In genomic region chr1:121459235-121459634, GRCh38 we compare ENCODE assay signal across 15 cellular contexts.
DNase-seq lines count a peak whose midpoint lies in the region; TF ChIP-seq lines count a peak whose summit lies in the region.
"Had no signal": no experiment of that assay in that cellular context is flagged by ENCODE, and none has a peak within 500 bp of the region (broad histone marks: within the 10 kb centered on the region; RNA-seq: fewer than 3 reads in every experiment).

No MANE protein-coding gene starts in this region.

- H2AFZ ChIP-seq in OCI-LY7 (ENCODE audit: low read length): no peak overlapping the region
- H2AFZ ChIP-seq: GM23248 had no signal

- peak overlapping the region; percentile 98 for H3K4me2 ChIP-seq in OCI-LY7 (ENCODE audit: low read length)

- no peak overlapping the region for H3K27ac ChIP-seq in CD8-positive, alpha-beta memory T cell (ENCODE audit: low read depth, low read length)
- H3K27ac ChIP-seq in KOPT-K1 (ENCODE audit: low read depth, low read length, poor library complexity, severe bottlenecking): peak overlapping the region; percentile 70
- H3K27ac ChIP-seq in OCI-LY7 (ENCODE audit: low read depth, low read length, poor library complexity, severe bottlenecking): peak overlapping the region; percentile 96
- H3K27ac ChIP-seq: 22Rv1, GM23248, HL-60 had no signal

- H3K9me3 ChIP-seq in CD8-positive, alpha-beta memory T cell (ENCODE audit: low read length): no peaks in the 10 kb centered on the region
- no peaks in the 10 kb centered on the region for H3K9me3 ChIP-seq in KOPT-K1 (ENCODE audit: insufficient read depth, low read length, poor library complexity, severe bottlenecking)
- no peaks in the 10 kb centered on the region for H3K9me3 ChIP-seq in OCI-LY7 (ENCODE audit: low read length)

- CTCF ChIA-PET in CD8-positive, alpha-beta memory T cell (lab: Charles Lee): no interaction called here
- CTCF ChIA-PET in OCI-LY7 (lab: Charles Lee; ENCODE audit: unreplicated experiment): no interaction called here

- H3K9me3 Mint-ChIP-seq in activated CD4-positive, alpha-beta T cell treated with anti-CD3 and anti-CD28 coated beads, Interleukin-2, amount 10 ng/mL, durations not matched to agents 24 days and 14 days: peaks cover 7% of the 10 kb centered on the region
- no peaks in the 10 kb centered on the region for H3K9me3 Mint-ChIP-seq in CD8-positive, alpha-beta memory T cell
- H3K9me3 Mint-ChIP-seq in osteocyte (ENCODE audit: unreplicated experiment): no peaks in the 10 kb centered on the region

- H3K9me2 ChIP-seq in OCI-LY7 (ENCODE audit: insufficient read depth, low read length): no peaks in the 10 kb centered on the region

- intact Hi-C loops in activated CD4-positive, alpha-beta T cell treated with anti-CD3 and anti-CD28 coated beads, Interleukin-2, amount 10 ng/mL, durations not matched to agents 24 days and 14 days (cut with micrococcal nuclease): loop anchor here (2.0 kb wide), 1 partner anchor 58 kb away; no protein-coding TSS in a partner anchor
- intact Hi-C loops in OCI-LY7 (cut with micrococcal nuclease; ENCODE audit: unreplicated experiment): loop anchor here (5.0 kb wide), 1 partner anchor 58 kb away; no protein-coding TSS in a partner anchor

- no peaks in the 10 kb centered on the region for H3K4me1 ChIP-seq in CD8-positive, alpha-beta memory T cell (ENCODE audit: insufficient read depth, low read length)
- H3K4me1 ChIP-seq in OCI-LY7 (ENCODE audit: insufficient read depth, low read length, poor library complexity, severe bottlenecking): peaks cover 42% of the 10 kb centered on the region

- H3K79me2 ChIP-seq in OCI-LY7 (ENCODE audit: insufficient read depth, low read depth, low read length): no peaks in the 10 kb centered on the region

- no peak for TF ChIP-seq CTCF in OCI-LY7 (conservative IDR thresholded peaks at IDR 0.05; ENCODE audit: low read length)
- TF ChIP-seq CTCF in osteocyte (IDR thresholded peaks at IDR 0.05): no peak

- H3K4me1 Mint-ChIP-seq in activated CD4-positive, alpha-beta T cell treated with anti-CD3 and anti-CD28 coated beads, Interleukin-2, amount 10 ng/mL, durations not matched to agents 24 days and 14 days: peaks cover 15% of the 10 kb centered on the region
- peaks cover 7 to 18% (median 10%) of the 10 kb centered on the region in 3 donors for H3K4me1 Mint-ChIP-seq in CD8-positive, alpha-beta memory T cell
- H3K4me1 Mint-ChIP-seq in osteocyte (ENCODE audit: unreplicated experiment): no peaks in the 10 kb centered on the region

- POLR2A ChIA-PET in CD8-positive, alpha-beta memory T cell (lab: Charles Lee): interaction anchor here (0.6 kb wide), 1 partner anchor 57 kb away, joined by 8 read pairs; no protein-coding TSS in a partner anchor
- POLR2A ChIA-PET in OCI-LY7 (lab: Charles Lee): interaction anchor here (0.7 to 1.6 kb wide), 4 partner anchors 45 to 63 kb away, joined by 3 to 18 read pairs (median 6); no protein-coding TSS in a partner anchor

- no peaks in the 10 kb centered on the region for H4K20me1 ChIP-seq in OCI-LY7 (ENCODE audit: insufficient read depth, low read length)

- H3K4me3 Mint-ChIP-seq in activated CD4-positive, alpha-beta T cell treated with anti-CD3 and anti-CD28 coated beads, Interleukin-2, amount 10 ng/mL, durations not matched to agents 24 days and 14 days: peak overlapping the region; percentile 28
- H3K4me3 Mint-ChIP-seq in CD8-positive, alpha-beta memory T cell: peak overlapping the region in 4 of 7 donors; percentile 23 to 57 (median 48)
- no peak overlapping the region for H3K4me3 Mint-ChIP-seq in osteocyte (ENCODE audit: unreplicated experiment)

- H3K27ac Mint-ChIP-seq in activated CD4-positive, alpha-beta T cell treated with anti-CD3 and anti-CD28 coated beads, Interleukin-2, amount 10 ng/mL, durations not matched to agents 24 days and 14 days: no peak overlapping the region
- peak overlapping the region in 2 of 8 donors; percentile 61 to 77 for H3K27ac Mint-ChIP-seq in CD8-positive, alpha-beta memory T cell
- H3K27ac Mint-ChIP-seq in osteocyte (ENCODE audit: unreplicated experiment): no peak overlapping the region

- H3K4me3 ChIP-seq in CD8-positive, alpha-beta memory T cell (ENCODE audit: low read length): no peak overlapping the region
- H3K4me3 ChIP-seq in OCI-LY7 (ENCODE audit: low read depth, low read length, poor library complexity, severe bottlenecking): no peak overlapping the region
- H3K4me3 ChIP-seq: GM23248 had no signal

- BruUV-seq in OCI-LY7 (replicated peaks; lab: Mats Ljungman, UMichigan): no TSS peak

- H3K36me3 Mint-ChIP-seq in activated CD4-positive, alpha-beta T cell treated with anti-CD3 and anti-CD28 coated beads, Interleukin-2, amount 10 ng/mL, durations not matched to agents 24 days and 14 days (ENCODE audit: low read depth): peaks cover 7% of the 10 kb centered on the region
- peaks cover 0 to 1% (median 0%) of the 10 kb centered on the region in 3 donors for H3K36me3 Mint-ChIP-seq in CD8-positive, alpha-beta memory T cell
- H3K36me3 Mint-ChIP-seq in osteocyte (ENCODE audit: unreplicated experiment): no peaks in the 10 kb centered on the region
- H3K36me3 Mint-ChIP-seq: CD4-positive, alpha-beta memory T cell had no signal

- no peaks in the 10 kb centered on the region for H3K36me3 ChIP-seq in CD8-positive, alpha-beta memory T cell (ENCODE audit: insufficient read depth, low read length)
- H3K36me3 ChIP-seq in KOPT-K1 (ENCODE audit: insufficient read depth, low read length) (no peaks in the 10 kb centered on the region), OCI-LY7 (ENCODE audit: insufficient read depth, low read length) (no peaks in the 10 kb centered on the region)

- DNase-seq in activated CD4-positive, alpha-beta T cell treated with anti-CD3 and anti-CD28 coated beads, Interleukin-2, amount 10 ng/mL, durations not matched to agents 24 days and 14 days: no peak
- DNase-seq in activated CD4-positive, alpha-beta T cell treated with anti-CD3 and anti-CD28 coated beads, Interleukin-2, amount 50 U/mL, for 1 hour: no peak
- DNase-seq in CD8-positive, alpha-beta memory T cell: no peak
- no peak for DNase-seq in OCI-LY7 (ENCODE audit: low spot score)
- DNase-seq in osteocyte (ENCODE audit: extremely low spot score, unreplicated experiment): no peak
- DNase-seq in germinal center (ENCODE audit: low spot score): no peak
- no peak for DNase-seq in NCI-H1694 treated with DMSO at 0.1 percent for 48 hours (lab: John Stamatoyannopoulos, UW)
- DNase-seq: COR-L47, DMS153, DMS79 treated with DMSO at 0.1 percent for 48 hours, GM23248 had no signal

- peaks cover 2% of the 10 kb centered on the region for H3K27me3 Mint-ChIP-seq in activated CD4-positive, alpha-beta T cell treated with anti-CD3 and anti-CD28 coated beads, Interleukin-2, amount 10 ng/mL, durations not matched to agents 24 days and 14 days
- no peaks in the 10 kb centered on the region for H3K27me3 Mint-ChIP-seq in CD8-positive, alpha-beta memory T cell
- peaks cover 30% of the 10 kb centered on the region for H3K27me3 Mint-ChIP-seq in osteocyte (ENCODE audit: unreplicated experiment)
- H3K27me3 Mint-ChIP-seq: CD4-positive, alpha-beta memory T cell had no signal

- H3K27me3 ChIP-seq in CD8-positive, alpha-beta memory T cell (ENCODE audit: insufficient read depth, low read length, poor library complexity, severe bottlenecking): no peaks in the 10 kb centered on the region
